ENCODE assay signal across 12 cellular contexts in genomic region chr14:99561827-99562226, GRCh38. TPM values are rescaled to one million over a fixed set of nuclear protein-coding genes. Genes with fewer than 3 reads are reported as not detected.
DNase-seq lines count a peak whose midpoint lies in the region; FAIRE-seq and TF ChIP-seq lines count a peak whose summit lies in the region.
"Had no signal": no experiment of that assay in that cellular context is flagged by ENCODE, and none has a peak within 500 bp of the region (broad histone marks: within the 10 kb centered on the region; RNA-seq: fewer than 3 reads in every experiment).

No MANE protein-coding gene starts in this region.

- H3K9me3 ChIP-seq in SK-N-MC (ENCODE audit: low read depth, low read length) (no peaks in the 10 kb centered on the region), suprapubic skin (no peaks in the 10 kb centered on the region)
- H3K9me3 ChIP-seq: MG63 had no signal

- H3K27ac ChIP-seq in SK-N-MC (no peak overlapping the region), suprapubic skin (peak overlapping the region; percentile 39), brain microvascular endothelial cell (no peak overlapping the region)
- H3K27ac ChIP-seq: PC-9 had no signal

- H3K4me1 ChIP-seq in suprapubic skin = peaks cover 60% of the 10 kb centered on the region

- DNase-seq in NCI-H345 (lab: John Stamatoyannopoulos, UW) (peak; percentile 49), NCI-H345 treated with DMSO at 0.1 percent for 48 hours (lab: John Stamatoyannopoulos, UW; ENCODE audit: unreplicated experiment) (no peak), SK-N-MC (ENCODE audit: low read depth, low spot score) (no peak), kidney tubule cell (ENCODE audit: low spot score) (peak; percentile 50), suprapubic skin (ENCODE audit: low spot score in 2 of 2) (no peak), GM19239 (ENCODE audit: insufficient read length, low spot score) (no peak), NCI-H82 treated with DMSO at 0.1 percent for 48 hours (lab: John Stamatoyannopoulos, UW; ENCODE audit: unreplicated experiment) (no peak), brain microvascular endothelial cell (no peak)
- DNase-seq: cortex of kidney, MG63, natural killer cell had no signal

- H3K36me3 ChIP-seq in SK-N-MC (ENCODE audit: insufficient read depth, low read length) (no peaks in the 10 kb centered on the region), suprapubic skin (no peaks in the 10 kb centered on the region), brain microvascular endothelial cell (replicated peaks) (no peaks in the 10 kb centered on the region)
- H3K36me3 ChIP-seq: MG63 had no signal

- no peak for TF ChIP-seq CTCF in suprapubic skin (IDR thresholded peaks at IDR 0.05)
- TF ChIP-seq CTCF in brain microvascular endothelial cell (IDR thresholded peaks at IDR 0.05; ENCODE audit: low read depth, low read length, missing control alignments) = no peak

- FAIRE-seq in GM19239 (lab: Jason Lieb, UNC) = no peak

- H3K27me3 ChIP-seq in suprapubic skin = no peaks in the 10 kb centered on the region
- no peaks in the 10 kb centered on the region for H3K27me3 ChIP-seq in brain microvascular endothelial cell (replicated peaks)
- H3K27me3 ChIP-seq: MG63 had no signal

- TF ChIP-seq POLR2A in suprapubic skin (IDR thresholded peaks at IDR 0.05) = no peak

- no peak for TF ChIP-seq EP300 in suprapubic skin (IDR thresholded peaks at IDR 0.05)

- in situ Hi-C loops in brain microvascular endothelial cell (cut with HindIII; ENCODE audit: low pct_ligation_motif_present, low sequenced_read_pairs) = no loop called here

- H3K9ac ChIP-seq in SK-N-MC (ENCODE audit: insufficient read length) = no peak overlapping the region

- 57% methylated on average over 12 of the region's 13 CpGs for WGBS in suprapubic skin

- H3K4me3 ChIP-seq in SK-N-MC (peak overlapping the region; percentile 55), suprapubic skin (no peak overlapping the region), brain microvascular endothelial cell (ENCODE audit: low read depth, low read length) (no peak overlapping the region)
- H3K4me3 ChIP-seq: MG63, PC-9 had no signal

RNA-seq across cellular contexts. Expression of gene CCDC85C, which starts 42.2 kb away (rescaled TPM):
- total RNA-seq in suprapubic skin = 10 to 100 TPM; 18.8 to 53.2 (median 48.0) TPM

Comparison
In these comparisons a context has a peak if more than half of its experiments do, and no peak if none do; other contexts are left out.
1. DNase-seq: peak in NCI-H345 (single experiment) and kidney tubule cell (single experiment); none in NCI-H345 treated with DMSO at 0.1 percent for 48 hours (single experiment), SK-N-MC (single experiment), suprapubic skin (0 of 2), GM19239 (single experiment), NCI-H82 treated with DMSO at 0.1 percent for 48 hours (single experiment) and brain microvascular endothelial cell (single experiment).